8 cellular contexts compared by ENCODE assay signal in the genomic region with DNA sequence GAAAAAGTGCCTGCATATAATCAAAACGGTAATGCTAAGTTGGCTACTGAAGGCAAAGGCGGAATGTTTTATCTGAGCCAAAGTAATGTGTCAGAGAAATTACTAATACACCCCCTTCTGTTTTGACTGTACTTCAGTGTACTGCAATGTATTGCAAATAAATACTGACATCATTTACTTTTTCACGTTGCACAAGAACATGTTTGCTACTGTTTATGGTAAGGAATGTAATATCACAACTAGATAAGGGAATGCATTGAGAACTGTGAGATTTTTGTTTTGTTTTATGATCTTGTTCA. TPM values are rescaled to one million over a fixed set of nuclear protein-coding genes. Genes with fewer than 3 reads are reported as not detected.
DNase-seq lines count a peak whose midpoint lies in the region; ATAC-seq and TF ChIP-seq lines count a peak whose summit lies in the region.

No MANE protein-coding gene starts in this region.

- H3K4me3 ChIP-seq in skeletal muscle satellite cell (ENCODE audit: low read length) = peak overlapping the region; percentile 99

- peak overlapping the region; percentile 80 for H3K9ac ChIP-seq in skeletal muscle satellite cell (ENCODE audit: low read depth, low read length)

- H3K9me3 Mint-ChIP-seq in activated naive CD4-positive, alpha-beta T cell treated with anti-CD3 and anti-CD28 coated beads, Interleukin-2, amount 10 ng/mL, durations not matched to agents 7 days and 5 days = no peaks in the 10 kb centered on the region
- no peaks in the 10 kb centered on the region for H3K9me3 Mint-ChIP-seq in T-helper 2 cell treated with Interferon-gamma antibody and Interleukin-4, amounts not matched to agents 5 μg/mL and 100 μg/mL, for 36 hours

- peak overlapping the region; percentile 91 for H3K4me2 ChIP-seq in skeletal muscle satellite cell (ENCODE audit: low read length)

- no peak overlapping the region for H3K27ac ChIP-seq in foreskin keratinocyte

- H3K9me3 ChIP-seq in skeletal muscle satellite cell (replicated peaks; ENCODE audit: low read length) = no peaks in the 10 kb centered on the region

- H3K4me1 Mint-ChIP-seq in activated naive CD4-positive, alpha-beta T cell treated with anti-CD3 and anti-CD28 coated beads, Interleukin-2, amount 10 ng/mL, durations not matched to agents 7 days and 5 days = peaks cover 44% of the 10 kb centered on the region
- H3K4me1 Mint-ChIP-seq in T-helper 2 cell treated with Interferon-gamma antibody and Interleukin-4, amounts not matched to agents 5 μg/mL and 100 μg/mL, for 36 hours (ENCODE audit: low read depth) = peaks cover 36% of the 10 kb centered on the region

- peak; percentile 2 for TF ChIP-seq CTCF in foreskin keratinocyte (conservative IDR thresholded peaks at IDR 0.05)

- H3K4me1 ChIP-seq in foreskin keratinocyte (no peaks in the 10 kb centered on the region), skeletal muscle satellite cell (ENCODE audit: control insufficient read depth, insufficient read depth, low read length) (peaks cover 16% of the 10 kb centered on the region)

- H3K27ac Mint-ChIP-seq in activated naive CD4-positive, alpha-beta T cell treated with anti-CD3 and anti-CD28 coated beads, Interleukin-2, amount 10 ng/mL, durations not matched to agents 7 days and 5 days = peak overlapping the region; percentile 93
- H3K27ac Mint-ChIP-seq in T-helper 2 cell treated with Interferon-gamma antibody and Interleukin-4, amounts not matched to agents 5 μg/mL and 100 μg/mL, for 36 hours = peak overlapping the region; percentile 90

- peaks cover 19% of the 10 kb centered on the region for H3K27me3 Mint-ChIP-seq in activated naive CD4-positive, alpha-beta T cell treated with anti-CD3 and anti-CD28 coated beads, Interleukin-2, amount 10 ng/mL, durations not matched to agents 7 days and 5 days
- H3K27me3 Mint-ChIP-seq in T-helper 2 cell treated with Interferon-gamma antibody and Interleukin-4, amounts not matched to agents 5 μg/mL and 100 μg/mL, for 36 hours (ENCODE audit: low read depth) = peaks cover 11% of the 10 kb centered on the region

- DNase-seq in activated naive CD4-positive, alpha-beta T cell treated with anti-CD3 and anti-CD28 coated beads, Interleukin-2, amount 10 ng/mL, durations not matched to agents 7 days and 5 days = no peak
- no peak for DNase-seq in activated naive CD4-positive, alpha-beta T cell (lab: John Stamatoyannopoulos, UW)
- DNase-seq in T-helper 2 cell treated with Interferon-gamma antibody and Interleukin-4, amounts not matched to agents 5 μg/mL and 100 μg/mL, for 36 hours (ENCODE audit: low spot score) = no peak
- DNase-seq in foreskin keratinocyte (peak; percentile 51 to 72), ureter (ENCODE audit: low spot score) (no peak), glomerular visceral epithelial cell (ENCODE audit: extremely low spot score) (no peak)

- CTCF ChIA-PET in activated naive CD4-positive, alpha-beta T cell treated with anti-CD3 and anti-CD28 coated beads, Interleukin-2, amount 10 ng/mL, durations not matched to agents 7 days and 5 days (lab: Charles Lee) = no interaction called here

- peak overlapping the region; percentile 85 for H3K4me3 Mint-ChIP-seq in activated naive CD4-positive, alpha-beta T cell treated with anti-CD3 and anti-CD28 coated beads, Interleukin-2, amount 10 ng/mL, durations not matched to agents 7 days and 5 days
- peak overlapping the region; percentile 93 for H3K4me3 Mint-ChIP-seq in T-helper 2 cell treated with Interferon-gamma antibody and Interleukin-4, amounts not matched to agents 5 μg/mL and 100 μg/mL, for 36 hours

- H3K27me3 ChIP-seq in foreskin keratinocyte = peaks cover 35% of the 10 kb centered on the region
- peaks cover 16% of the 10 kb centered on the region for H3K27me3 ChIP-seq in skeletal muscle satellite cell (ENCODE audit: control insufficient read depth, insufficient read depth, low read length)

- no peaks in the 10 kb centered on the region for H3K36me3 ChIP-seq in skeletal muscle satellite cell (ENCODE audit: insufficient read depth, low read length)

- H3K36me3 Mint-ChIP-seq in activated naive CD4-positive, alpha-beta T cell treated with anti-CD3 and anti-CD28 coated beads, Interleukin-2, amount 10 ng/mL, durations not matched to agents 7 days and 5 days = peaks cover 5% of the 10 kb centered on the region
- H3K36me3 Mint-ChIP-seq in T-helper 2 cell treated with Interferon-gamma antibody and Interleukin-4, amounts not matched to agents 5 μg/mL and 100 μg/mL, for 36 hours (ENCODE audit: low read depth) = no peaks in the 10 kb centered on the region

- ATAC-seq in foreskin keratinocyte (peak; percentile 42), HG03469 (IDR thresholded peaks at IDR 0.05; ENCODE audit: unreplicated experiment) (no peak)

RNA-seq across cellular contexts. Expression of a gene that starts 0.8 kb away (rescaled TPM):
- total RNA-seq in foreskin keratinocyte (12.0 and 12.8 TPM in 2 replicates), ureter (18.1 TPM)
- polyA plus RNA-seq in foreskin keratinocyte = 3.0 and 3.2 TPM in 2 replicates
- 17.5 and 19.5 TPM in 2 replicates for total RNA-seq in skeletal muscle satellite cell (2012; rRNA removed)

Comparison
In these comparisons a context has a peak if more than half of its experiments do, and no peak if none do; other contexts are left out.
1. DNase-seq: peak in foreskin keratinocyte (2 of 2); none in activated naive CD4-positive, alpha-beta T cell treated with anti-CD3 and anti-CD28 coated beads, Interleukin-2, amount 10 ng/mL, durations not matched to agents 7 days and 5 days (single experiment), activated naive CD4-positive, alpha-beta T cell (0 of 4), T-helper 2 cell treated with Interferon-gamma antibody and Interleukin-4, amounts not matched to agents 5 μg/mL and 100 μg/mL, for 36 hours (single experiment), ureter (single experiment) and glomerular visceral epithelial cell (single experiment).